In genomic region chr17:57892146-57892819, GRCh38 we compare ENCODE assay signal across 8 cellular contexts. TPM values are rescaled to one million over a fixed set of nuclear protein-coding genes. Genes with fewer than 3 reads are reported as not detected.
A peak's percentile ranks its signal among the peaks of the same experiment; 100 is the strongest.
DNase-seq lines count a peak whose midpoint lies in the region; ATAC-seq and TF ChIP-seq lines count a peak whose summit lies in the region.

No MANE protein-coding gene starts in this region.

- intact Hi-C loops in left ventricle myocardium superior (cut with micrococcal nuclease) = loop anchor here (10.0 kb wide), 2 partner anchors 63 to 103 kb away; partner anchors contain the start of gene CUEDC1
- intact Hi-C loops in upper lobe of right lung (cut with DNase I) = no loop called here

- DNase-seq in DMS79 treated with DMSO at 0.1 percent for 48 hours (lab: John Stamatoyannopoulos, UW) (peak; percentile 17), DMS79 (lab: John Stamatoyannopoulos, UW) (no peak), NAMALWA (ENCODE audit: low spot score) (peak; percentile 79), T-helper 22 cell (ENCODE audit: low read depth) (peak; percentile 35), left ventricle myocardium superior (peak; percentile 93), putamen (ENCODE audit: low spot score) (peak; percentile 81), upper lobe of right lung (peak; percentile 93)

- no peaks in the 10 kb centered on the region for H3K27me3 ChIP-seq in upper lobe of right lung

- no peak overlapping the region for H3K4me3 ChIP-seq in upper lobe of right lung

- H3K27ac ChIP-seq in angular gyrus (ENCODE audit: low read depth, low read length) = peak overlapping the region; percentile 96
- peak overlapping the region; percentile 96 for H3K27ac ChIP-seq in upper lobe of right lung

- ATAC-seq in left ventricle myocardium superior = peak; percentile 50
- peak; percentile 85 for ATAC-seq in upper lobe of right lung

- no peaks in the 10 kb centered on the region for H3K36me3 ChIP-seq in upper lobe of right lung

- TF ChIP-seq CTCF in upper lobe of right lung (IDR thresholded peaks at IDR 0.05) = peak; percentile 99

- H3K4me1 ChIP-seq in upper lobe of right lung = peaks cover 55% of the 10 kb centered on the region

- H3K9me3 ChIP-seq in upper lobe of right lung = no peaks in the 10 kb centered on the region

RNA-seq across cellular contexts. Expression of gene MRPS23, which starts 42.4 kb away (rescaled TPM):
- total RNA-seq in left ventricle myocardium superior = 86.3 TPM
- total RNA-seq in upper lobe of right lung = 36.0 TPM
